In the genomic region with DNA sequence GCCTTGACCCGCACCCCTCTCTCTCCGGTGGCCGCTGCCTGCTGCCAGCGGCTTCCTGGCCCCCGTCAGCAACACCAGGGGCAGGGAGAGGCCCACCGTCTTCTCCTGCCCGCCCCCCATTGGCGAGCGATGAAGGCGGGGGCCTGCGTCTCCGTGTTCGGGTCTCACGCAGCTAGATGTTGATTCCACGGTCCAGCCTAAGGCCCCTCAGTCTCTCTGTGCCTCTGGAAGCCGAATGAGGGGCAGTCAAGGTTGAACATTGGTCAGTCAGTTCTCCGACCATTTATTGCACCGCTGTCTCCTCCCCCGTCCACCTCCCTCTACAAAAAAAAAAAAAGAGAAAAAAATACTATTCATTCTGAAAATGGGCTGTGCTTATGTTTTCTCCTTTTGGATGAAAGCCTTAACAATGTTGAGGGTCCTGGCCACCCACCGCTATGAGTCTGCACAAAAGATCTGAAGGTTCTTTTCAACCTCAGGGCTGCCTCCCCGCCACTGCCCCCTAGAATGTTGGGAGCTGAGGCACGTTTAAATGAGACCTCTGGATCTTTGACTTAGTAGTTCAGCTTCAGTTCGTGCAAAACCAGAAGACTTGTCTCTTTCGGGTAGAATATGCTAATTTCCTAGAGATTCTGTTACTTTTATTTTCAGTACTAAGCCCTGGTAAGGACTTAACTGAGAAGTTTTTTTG, we compare ENCODE assay signal across 8 cellular contexts. TPM values are rescaled to one million over a fixed set of nuclear protein-coding genes. Genes with fewer than 3 reads are reported as not detected.
DNase-seq lines count a peak whose midpoint lies in the region; ATAC-seq and TF ChIP-seq lines count a peak whose summit lies in the region.

No MANE protein-coding gene starts in this region.

- H3K79me2 ChIP-seq in HCT116 (ENCODE audit: insufficient read depth, low read length): peaks cover 57% of the 10 kb centered on the region
- H3K79me2 ChIP-seq in OCI-LY7 (ENCODE audit: insufficient read depth, low read depth, low read length): peaks cover 57% of the 10 kb centered on the region

- intact Hi-C loops in HCT116 (cut with micrococcal nuclease) (no loop called here), OCI-LY7 (cut with micrococcal nuclease; ENCODE audit: unreplicated experiment) (loop anchor here (10.0 kb wide), 1 partner anchor 436 kb away; a partner anchor contains a TSS), adrenal gland (cut with DNase I) (loop anchor here in 1 of 2 donors (5.0 kb wide), 1 partner anchor 44 kb away; no protein-coding TSS in a partner anchor), spleen (cut with DNase I; ENCODE audit: low total_unique reads) (no loop called here)

- POLR2A ChIA-PET in HCT116 (lab: Charles Lee) (interaction anchor here (0.7 to 2.8 kb wide), 5 partner anchors 17 to 139 kb away, joined by 3 to 14 read pairs (median 4); a partner anchor contains a TSS), OCI-LY7 (lab: Charles Lee) (interaction anchor here (0.6 to 2.1 kb wide), 12 partner anchors 10 to 139 kb away, joined by 3 to 16 read pairs (median 3); a partner anchor contains a TSS)

- H4K20me1 ChIP-seq in HCT116 (ENCODE audit: insufficient read depth) (no peaks in the 10 kb centered on the region), OCI-LY7 (ENCODE audit: insufficient read depth, low read length) (peaks cover 12% of the 10 kb centered on the region; the same call in 1 of the 2 replicates)

- CTCF ChIA-PET in HCT116 (lab: Charles Lee): interaction anchor here (0.6 to 2.2 kb wide), 3 partner anchors 16 to 121 kb away, joined by 3 to 11 read pairs (median 4); no protein-coding TSS in a partner anchor
- CTCF ChIA-PET in OCI-LY7 (lab: Charles Lee; ENCODE audit: unreplicated experiment): no interaction called here

- H3K9me2 ChIP-seq in HCT116 (ENCODE audit: insufficient read depth) (no peaks in the 10 kb centered on the region), OCI-LY7 (ENCODE audit: insufficient read depth, low read length) (no peaks in the 10 kb centered on the region)

- DNase-seq in Daoy (ENCODE audit: low read depth): peak; percentile 31
- DNase-seq in HCT116 (ENCODE audit: low read depth, low spot score): no peak
- peak; percentile 58 for DNase-seq in OCI-LY7 (ENCODE audit: low spot score)
- peak in 4 of 7 donors; percentile 31 to 65 (median 48) for DNase-seq in adrenal gland
- DNase-seq in spleen: no peak
- DNase-seq in T1000 (lab: John Stamatoyannopoulos, UW): no peak
- no peak for DNase-seq in mesenteric fat pad (ENCODE audit: low spot score)

- H3K4me1 ChIP-seq in HCT116 (ENCODE audit: control insufficient read depth in 1 of 2, insufficient read depth in 2 of 2, low read length in 2 of 2) (peaks cover 7 to 18% of the 10 kb centered on the region in 2 experiments; a peak in 3 of 4 replicates), OCI-LY7 (ENCODE audit: insufficient read depth, low read length, poor library complexity, severe bottlenecking) (peaks cover 36% of the 10 kb centered on the region), adrenal gland (replicated peaks in 1 of 2) (peaks cover 48 to 56% of the 10 kb centered on the region in 2 donors), spleen (peaks cover 30 to 61% (median 55%) of the 10 kb centered on the region in 6 donors)

- H3K4me2 ChIP-seq in HCT116 (ENCODE audit: low read length) (peak overlapping the region; percentile 88), OCI-LY7 (ENCODE audit: low read length) (peak overlapping the region; percentile 81)

- H3K36me3 ChIP-seq in HCT116 (ENCODE audit: control insufficient read depth in 1 of 2, insufficient read depth in 2 of 2, low read length in 2 of 2) (peaks cover 19 to 27% of the 10 kb centered on the region in 2 experiments; a peak in 3 of 4 replicates), OCI-LY7 (ENCODE audit: insufficient read depth, low read length) (peaks cover 42% of the 10 kb centered on the region), adrenal gland (replicated peaks in 1 of 2) (peaks cover 0 to 24% of the 10 kb centered on the region in 2 donors), spleen (peaks cover 0 to 42% (median 25%) of the 10 kb centered on the region in 6 donors)

- ATAC-seq in HCT116: peak; percentile 31

- RAD21 ChIA-PET in HCT116 (lab: Charles Lee; ENCODE audit: low non-redundant PET in 1 of 2, low total read pairs in 2 of 2, uncharacterized antibody in 2 of 2, unreplicated experiment in 2 of 2): no interaction called here

- peak overlapping the region; percentile 92 for H3K9ac ChIP-seq in HCT116 (ENCODE audit: low read length)

- WGBS in adrenal gland, 4 donors: 0 to 1% (median 0%) methylated on average over 11 to 24 of the region's 24 CpGs
- WGBS in spleen, 5 donors: 0 to 1% (median 1%) methylated on average over 19 to 24 of the region's 24 CpGs

- H3K4me3 ChIP-seq in HCT116 (replicated peaks in 1 of 2; ENCODE audit: low read depth in 1 of 2, low read length in 2 of 2): peak overlapping the region; percentile 91
- H3K4me3 ChIP-seq in OCI-LY7 (ENCODE audit: low read depth, low read length, poor library complexity, severe bottlenecking): peak overlapping the region; percentile 87
- H3K4me3 ChIP-seq in adrenal gland: peak overlapping the region; percentile 86 to 100 (median 98)
- peak overlapping the region; percentile 94 for H3K4me3 ChIP-seq in iPS-18c (ENCODE audit: insufficient read depth, low read depth, low read length)
- peak overlapping the region; percentile 76 to 96 (median 92) for H3K4me3 ChIP-seq in spleen

- peak overlapping the region; percentile 88 for H3K27ac ChIP-seq in HCT116 (ENCODE audit: low read depth, low read length)
- H3K27ac ChIP-seq in OCI-LY7 (ENCODE audit: low read depth, low read length, poor library complexity, severe bottlenecking): peak overlapping the region; percentile 82
- peak overlapping the region; percentile 83 to 98 (median 92) for H3K27ac ChIP-seq in adrenal gland
- H3K27ac ChIP-seq in spleen: peak overlapping the region; percentile 93 to 98 (median 96)

- no peak for TF ChIP-seq RAD21 in HCT116 (IDR thresholded peaks at IDR 0.05; ENCODE audit: low read depth)

- no peaks in the 10 kb centered on the region for H3K27me3 ChIP-seq in HCT116 (ENCODE audit: insufficient read depth, low read length)
- no peaks in the 10 kb centered on the region for H3K27me3 ChIP-seq in adrenal gland
- H3K27me3 ChIP-seq in spleen (replicated peaks in 1 of 7): no peaks in the 10 kb centered on the region

- H2AFZ ChIP-seq in HCT116 (ENCODE audit: low read depth, low read length, poor library complexity, severe bottlenecking): no peak overlapping the region
- peak overlapping the region; percentile 15; the same call in 1 of the 2 replicates for H2AFZ ChIP-seq in OCI-LY7 (ENCODE audit: low read length)

- no TSS peak for BruUV-seq in HCT116 (replicated peaks; lab: Mats Ljungman, UMichigan)
- no TSS peak for BruUV-seq in OCI-LY7 (replicated peaks; lab: Mats Ljungman, UMichigan)

- H3K9me3 ChIP-seq in HCT116 (ENCODE audit: control insufficient read depth in 1 of 2, insufficient read depth in 1 of 2, low read depth in 1 of 2, low read length in 2 of 2): no peaks in the 10 kb centered on the region
- no peaks in the 10 kb centered on the region for H3K9me3 ChIP-seq in OCI-LY7 (ENCODE audit: low read length)
- H3K9me3 ChIP-seq in adrenal gland (replicated peaks in 1 of 3): no peaks in the 10 kb centered on the region
- H3K9me3 ChIP-seq in iPS-18c (ENCODE audit: control insufficient read depth, insufficient read depth, low read length): no peaks in the 10 kb centered on the region
- no peaks in the 10 kb centered on the region for H3K9me3 ChIP-seq in spleen

- no peak for TF ChIP-seq POLR2A in HCT116 (IDR thresholded peaks at IDR 0.05; ENCODE audit: borderline replicate concordance, extremely low read depth, insufficient read depth, insufficient read length)
- peak in 1 of 2 donors; percentile 13 for TF ChIP-seq POLR2A in adrenal gland (IDR thresholded peaks at IDR 0.05)
- no peak for TF ChIP-seq POLR2A in spleen (IDR thresholded peaks at IDR 0.05)

- TF ChIP-seq CTCF in HCT116 (IDR thresholded peaks at IDR 0.05 in 2 of 3, conservative IDR thresholded peaks at IDR 0.05 in 1 of 3; ENCODE audit: borderline replicate concordance in 1 of 3, insufficient read depth in 1 of 3, low read depth in 2 of 3, low read length in 2 of 3): peak in 2 of 3 experiments; percentile 31 to 34; a peak in 2 of 6 replicates
- peak; percentile 71 for TF ChIP-seq CTCF in OCI-LY7 (conservative IDR thresholded peaks at IDR 0.05; ENCODE audit: low read length)
- peak in 1 of 6 experiments; percentile 13 for TF ChIP-seq CTCF in adrenal gland (IDR thresholded peaks at IDR 0.05)
- no peak for TF ChIP-seq CTCF in spleen (IDR thresholded peaks at IDR 0.05 in 8 of 11, conservative IDR thresholded peaks at IDR 0.05 in 3 of 11)

TF ChIP-seq in HCT116, 20 proteins besides CTCF, POLR2A, EP300 and RAD21:
- TF ChIP-seq SIN3A (IDR thresholded peaks at IDR 0.05; ENCODE audit: low read depth) (0 out of 2 replicates have a peak, but pooled peaks have one; percentile 23), EGR1 (IDR thresholded peaks at IDR 0.05; ENCODE audit: low read depth) (no peak), ZFX (IDR thresholded peaks at IDR 0.05) (peak; percentile 93)

RNA-seq across cellular contexts. Expression of a gene that starts 0.7 kb away (rescaled TPM):
- total RNA-seq in Daoy (2014; rRNA removed; shearing (Covaris generic)): 6.8 and 10.1 TPM in 2 replicates
- total RNA-seq in HCT116 (2021; ENCODE audit: unreplicated experiment) (57.6 TPM), OCI-LY7 (2022) (70.7 and 77.6 TPM in 2 replicates), adrenal gland (100 to 1,000 TPM in 2 of 8 donors, 10 to 100 TPM in 6; 54.8 to 148 (median 94.4) TPM), spleen (10 to 100 TPM; 49.9 to 92.6 (median 71.9) TPM), mesenteric fat pad (57.1 TPM)
- 8.5 and 12.5 TPM in 2 replicates for polyA plus RNA-seq in HCT116 (2012)
- total RNA-seq in OCI-LY7 (2014; rRNA removed; shearing (Covaris generic)): 22.7 and 27.1 TPM in 2 replicates
- polyA plus RNA-seq in adrenal gland (10 to 100 TPM; 11.8 to 57.5 (median 25.8) TPM), spleen (10 to 100 TPM in 1 of 3 donors, 1 to 10 TPM in 2; 8.6 to 15.0 (median 9.6) TPM)

Comparison
In these comparisons a context has a peak if more than half of its experiments do, and no peak if none do; other contexts are left out.
1. DNase-seq: peak in Daoy (single experiment), OCI-LY7 (single experiment) and adrenal gland (4 of 7); none in HCT116 (single experiment), spleen (single experiment), T1000 (single experiment) and mesenteric fat pad (single experiment).
2. CTCF ChIP-seq: peak in HCT116 (2 of 3) and OCI-LY7 (single experiment); none in spleen (0 of 11).
3. Peak in every context shown above with its lines, with median percentiles within 50 percentile points of each other: H3K27ac ChIP-seq and H3K4me3 ChIP-seq.